ENCODE assay signal across 1 cellular context in the genomic region with DNA sequence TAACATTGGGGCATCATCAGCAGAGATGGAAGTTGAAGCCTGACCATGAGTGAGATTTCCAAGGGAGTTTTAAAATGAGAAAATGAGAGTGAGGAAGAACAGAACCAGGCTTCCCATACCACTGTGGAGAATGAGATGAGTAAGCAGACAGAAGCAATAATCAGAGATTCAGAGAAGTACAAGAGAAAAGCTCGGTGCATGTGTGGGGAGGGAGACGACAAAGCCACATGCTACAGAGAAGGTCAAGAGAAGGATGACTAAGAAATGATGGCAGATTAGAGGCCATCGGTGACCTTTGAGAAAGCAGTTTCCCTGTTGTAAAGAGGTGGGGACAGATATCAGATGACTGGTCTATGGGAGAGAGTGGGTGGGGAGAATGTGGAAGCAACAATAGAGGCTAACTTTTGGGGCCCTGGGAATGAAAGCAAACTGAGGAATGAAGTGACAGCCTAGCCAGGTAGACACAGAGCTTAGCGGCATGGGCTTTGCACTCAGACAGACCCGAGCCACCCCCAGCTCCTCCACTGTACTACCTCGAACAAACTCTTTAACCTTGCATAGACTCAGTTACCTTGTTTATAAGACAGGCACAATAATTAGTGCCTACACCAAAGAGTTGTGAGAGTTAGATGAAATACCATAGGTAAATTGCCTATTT.
TF ChIP-seq lines count a peak whose summit lies in the region.

No MANE protein-coding gene starts in this region.

TF ChIP-seq in K562, 482 proteins besides CTCF, POLR2A, EP300 and RAD21 (continued from another document and continues in another):
- TF ChIP-seq, protein P1, sequence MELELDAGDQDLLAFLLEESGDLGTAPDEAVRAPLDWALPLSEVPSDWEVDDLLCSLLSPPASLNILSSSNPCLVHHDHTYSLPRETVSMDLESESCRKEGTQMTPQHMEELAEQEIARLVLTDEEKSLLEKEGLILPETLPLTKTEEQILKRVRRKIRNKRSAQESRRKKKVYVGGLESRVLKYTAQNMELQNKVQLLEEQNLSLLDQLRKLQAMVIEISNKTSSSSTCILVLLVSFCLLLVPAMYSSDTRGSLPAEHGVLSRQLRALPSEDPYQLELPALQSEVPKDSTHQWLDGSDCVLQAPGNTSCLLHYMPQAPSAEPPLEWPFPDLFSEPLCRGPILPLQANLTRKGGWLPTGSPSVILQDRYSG (tag; conservative IDR thresholded peaks at IDR 0.05; ENCODE audit: low read depth) = peak; percentile 95
- TF ChIP-seq HIVEP1 (CRISPR knock-in tag; IDR thresholded peaks at IDR 0.05) (no peak), RBM34 (IDR thresholded peaks at IDR 0.05; ENCODE audit: borderline replicate concordance, insufficient read depth, low read length) (no peak), ZNF217 (CRISPR knock-in tag; IDR thresholded peaks at IDR 0.05) (no peak), SP2 (IDR thresholded peaks at IDR 0.05; ENCODE audit: extremely low read depth, low read depth, low read length, poor library complexity, severe bottlenecking) (no peak), ESRRB (CRISPR knock-in tag; IDR thresholded peaks at IDR 0.05; ENCODE audit: borderline replicate concordance) (no peak), ETV5 (CRISPR knock-in tag; IDR thresholded peaks at IDR 0.05; ENCODE audit: low read depth) (no peak), MTA1 (IDR thresholded peaks at IDR 0.05; ENCODE audit: borderline replicate concordance) (peak; percentile 76; the same call in 1 of the 2 replicates), RBM39 (optimal IDR thresholded peaks at IDR 0.05; ENCODE audit: low read depth, low read length) (no peak), ZNF644 (tag; IDR thresholded peaks at IDR 0.05; ENCODE audit: low read depth) (no peak; the same call in 1 of the 2 replicates), ARNT (IDR thresholded peaks at IDR 0.05) (peak; percentile 33 to 77; a peak in 2 of 4 replicates), DIDO1 (tag; IDR thresholded peaks at IDR 0.05; ENCODE audit: low read depth) (no peak), OTX1 (CRISPR knock-in tag; IDR thresholded peaks at IDR 0.05) (no peak; the same call in 1 of the 2 replicates), SMAD4 (CRISPR knock-in tag; conservative IDR thresholded peaks at IDR 0.05) (peak; percentile 84), BACH1 (tag; IDR thresholded peaks at IDR 0.05) (peak; percentile 91), POLR2H (tag; IDR thresholded peaks at IDR 0.05; ENCODE audit: low read depth) (no peak; the same call in 1 of the 2 replicates), TAF7 (tag; IDR thresholded peaks at IDR 0.05) (no peak), EZH2 (IDR thresholded peaks at IDR 0.05; ENCODE audit: borderline replicate concordance, low read depth, low read length) (no peak), CBX5 (IDR thresholded peaks at IDR 0.05; ENCODE audit: borderline replicate concordance, low read depth) (no peak), NR2C1 (IDR thresholded peaks at IDR 0.05) (peak; percentile 95), NR2C1 (tag; IDR thresholded peaks at IDR 0.05) (peak; percentile 97), RUNX1 (IDR thresholded peaks at IDR 0.05; ENCODE audit: low read depth) (no peak), ZNF431 (CRISPR knock-in tag; IDR thresholded peaks at IDR 0.05) (no peak), DPF2 (IDR thresholded peaks at IDR 0.05) (peak; percentile 96), ASH1L (IDR thresholded peaks at IDR 0.05; ENCODE audit: borderline replicate concordance, low read depth, partially characterized antibody) (no peak), TCF7 (IDR thresholded peaks at IDR 0.05; ENCODE audit: borderline replicate concordance) (no peak), POLR2AphosphoS5 (IDR thresholded peaks at IDR 0.05; ENCODE audit: control insufficient read depth, insufficient read depth, low read depth, low read length) (no peak; the same call in 1 of the 2 replicates), NFE2 (IDR thresholded peaks at IDR 0.05; ENCODE audit: low read depth) (peak; percentile 90), SP1 (CRISPR knock-in tag; IDR thresholded peaks at IDR 0.05) (no peak), ZNF3 (CRISPR knock-in tag; IDR thresholded peaks at IDR 0.05) (no peak), NFYB (IDR thresholded peaks at IDR 0.05; ENCODE audit: extremely low read depth, insufficient read length) (no peak), GATA2 (CRISPR knock-in tag; IDR thresholded peaks at IDR 0.05) (peak; percentile 85), E2F3 (CRISPR knock-in tag; IDR thresholded peaks at IDR 0.05) (no peak), CEBPG (CRISPR knock-in tag; IDR thresholded peaks at IDR 0.05) (no peak), CEBPG (tag; conservative IDR thresholded peaks at IDR 0.05 in 1 of 2, IDR thresholded peaks at IDR 0.05 in 1 of 2) (no peak), CREB1 (IDR thresholded peaks at IDR 0.05) (no peak; the same call in 1 of the 2 replicates), CREB1 (CRISPR knock-in tag; IDR thresholded peaks at IDR 0.05) (no peak), SLC30A9 (CRISPR knock-in tag; IDR thresholded peaks at IDR 0.05) (no peak), ZBTB8A (IDR thresholded peaks at IDR 0.05; ENCODE audit: partially characterized antibody) (no peak), MECOM (CRISPR knock-in tag; IDR thresholded peaks at IDR 0.05) (peak; percentile 79), ZNF79 (CRISPR knock-in tag; IDR thresholded peaks at IDR 0.05; ENCODE audit: low read depth) (no peak)
- TF ChIP-seq, protein P2, sequence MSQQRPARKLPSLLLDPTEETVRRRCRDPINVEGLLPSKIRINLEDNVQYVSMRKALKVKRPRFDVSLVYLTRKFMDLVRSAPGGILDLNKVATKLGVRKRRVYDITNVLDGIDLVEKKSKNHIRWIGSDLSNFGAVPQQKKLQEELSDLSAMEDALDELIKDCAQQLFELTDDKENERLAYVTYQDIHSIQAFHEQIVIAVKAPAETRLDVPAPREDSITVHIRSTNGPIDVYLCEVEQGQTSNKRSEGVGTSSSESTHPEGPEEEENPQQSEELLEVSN (IDR thresholded peaks at IDR 0.05; ENCODE audit: borderline replicate concordance in 1 of 2, extremely low read depth in 1 of 2, insufficient read depth in 1 of 2, insufficient read length in 1 of 2, low read depth in 1 of 2, low read length in 1 of 2, poor library complexity in 1 of 2, severe bottlenecking in 1 of 2) = peak; percentile 71 to 75
- TF ChIP-seq, protein P3, sequence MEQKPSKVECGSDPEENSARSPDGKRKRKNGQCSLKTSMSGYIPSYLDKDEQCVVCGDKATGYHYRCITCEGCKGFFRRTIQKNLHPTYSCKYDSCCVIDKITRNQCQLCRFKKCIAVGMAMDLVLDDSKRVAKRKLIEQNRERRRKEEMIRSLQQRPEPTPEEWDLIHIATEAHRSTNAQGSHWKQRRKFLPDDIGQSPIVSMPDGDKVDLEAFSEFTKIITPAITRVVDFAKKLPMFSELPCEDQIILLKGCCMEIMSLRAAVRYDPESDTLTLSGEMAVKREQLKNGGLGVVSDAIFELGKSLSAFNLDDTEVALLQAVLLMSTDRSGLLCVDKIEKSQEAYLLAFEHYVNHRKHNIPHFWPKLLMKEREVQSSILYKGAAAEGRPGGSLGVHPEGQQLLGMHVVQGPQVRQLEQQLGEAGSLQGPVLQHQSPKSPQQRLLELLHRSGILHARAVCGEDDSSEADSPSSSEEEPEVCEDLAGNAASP (IDR thresholded peaks at IDR 0.05) = no peak
- TF ChIP-seq, protein P4, sequence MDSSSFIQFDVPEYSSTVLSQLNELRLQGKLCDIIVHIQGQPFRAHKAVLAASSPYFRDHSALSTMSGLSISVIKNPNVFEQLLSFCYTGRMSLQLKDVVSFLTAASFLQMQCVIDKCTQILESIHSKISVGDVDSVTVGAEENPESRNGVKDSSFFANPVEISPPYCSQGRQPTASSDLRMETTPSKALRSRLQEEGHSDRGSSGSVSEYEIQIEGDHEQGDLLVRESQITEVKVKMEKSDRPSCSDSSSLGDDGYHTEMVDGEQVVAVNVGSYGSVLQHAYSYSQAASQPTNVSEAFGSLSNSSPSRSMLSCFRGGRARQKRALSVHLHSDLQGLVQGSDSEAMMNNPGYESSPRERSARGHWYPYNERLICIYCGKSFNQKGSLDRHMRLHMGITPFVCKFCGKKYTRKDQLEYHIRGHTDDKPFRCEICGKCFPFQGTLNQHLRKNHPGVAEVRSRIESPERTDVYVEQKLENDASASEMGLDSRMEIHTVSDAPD (CRISPR knock-in tag; IDR thresholded peaks at IDR 0.05) = peak; percentile 16; the same call in 1 of the 2 replicates
- TF ChIP-seq, protein P5, sequence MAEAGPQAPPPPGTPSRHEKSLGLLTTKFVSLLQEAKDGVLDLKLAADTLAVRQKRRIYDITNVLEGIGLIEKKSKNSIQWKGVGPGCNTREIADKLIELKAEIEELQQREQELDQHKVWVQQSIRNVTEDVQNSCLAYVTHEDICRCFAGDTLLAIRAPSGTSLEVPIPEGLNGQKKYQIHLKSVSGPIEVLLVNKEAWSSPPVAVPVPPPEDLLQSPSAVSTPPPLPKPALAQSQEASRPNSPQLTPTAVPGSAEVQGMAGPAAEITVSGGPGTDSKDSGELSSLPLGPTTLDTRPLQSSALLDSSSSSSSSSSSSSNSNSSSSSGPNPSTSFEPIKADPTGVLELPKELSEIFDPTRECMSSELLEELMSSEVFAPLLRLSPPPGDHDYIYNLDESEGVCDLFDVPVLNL (CRISPR knock-in tag; IDR thresholded peaks at IDR 0.05; ENCODE audit: low read depth) = no peak
- TF ChIP-seq, protein P6, sequence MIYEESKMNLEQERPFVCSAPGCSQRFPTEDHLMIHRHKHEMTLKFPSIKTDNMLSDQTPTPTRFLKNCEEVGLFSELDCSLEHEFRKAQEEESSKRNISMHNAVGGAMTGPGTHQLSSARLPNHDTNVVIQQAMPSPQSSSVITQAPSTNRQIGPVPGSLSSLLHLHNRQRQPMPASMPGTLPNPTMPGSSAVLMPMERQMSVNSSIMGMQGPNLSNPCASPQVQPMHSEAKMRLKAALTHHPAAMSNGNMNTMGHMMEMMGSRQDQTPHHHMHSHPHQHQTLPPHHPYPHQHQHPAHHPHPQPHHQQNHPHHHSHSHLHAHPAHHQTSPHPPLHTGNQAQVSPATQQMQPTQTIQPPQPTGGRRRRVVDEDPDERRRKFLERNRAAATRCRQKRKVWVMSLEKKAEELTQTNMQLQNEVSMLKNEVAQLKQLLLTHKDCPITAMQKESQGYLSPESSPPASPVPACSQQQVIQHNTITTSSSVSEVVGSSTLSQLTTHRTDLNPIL (CRISPR knock-in tag; IDR thresholded peaks at IDR 0.05) = no peak
- TF ChIP-seq, protein P7, sequence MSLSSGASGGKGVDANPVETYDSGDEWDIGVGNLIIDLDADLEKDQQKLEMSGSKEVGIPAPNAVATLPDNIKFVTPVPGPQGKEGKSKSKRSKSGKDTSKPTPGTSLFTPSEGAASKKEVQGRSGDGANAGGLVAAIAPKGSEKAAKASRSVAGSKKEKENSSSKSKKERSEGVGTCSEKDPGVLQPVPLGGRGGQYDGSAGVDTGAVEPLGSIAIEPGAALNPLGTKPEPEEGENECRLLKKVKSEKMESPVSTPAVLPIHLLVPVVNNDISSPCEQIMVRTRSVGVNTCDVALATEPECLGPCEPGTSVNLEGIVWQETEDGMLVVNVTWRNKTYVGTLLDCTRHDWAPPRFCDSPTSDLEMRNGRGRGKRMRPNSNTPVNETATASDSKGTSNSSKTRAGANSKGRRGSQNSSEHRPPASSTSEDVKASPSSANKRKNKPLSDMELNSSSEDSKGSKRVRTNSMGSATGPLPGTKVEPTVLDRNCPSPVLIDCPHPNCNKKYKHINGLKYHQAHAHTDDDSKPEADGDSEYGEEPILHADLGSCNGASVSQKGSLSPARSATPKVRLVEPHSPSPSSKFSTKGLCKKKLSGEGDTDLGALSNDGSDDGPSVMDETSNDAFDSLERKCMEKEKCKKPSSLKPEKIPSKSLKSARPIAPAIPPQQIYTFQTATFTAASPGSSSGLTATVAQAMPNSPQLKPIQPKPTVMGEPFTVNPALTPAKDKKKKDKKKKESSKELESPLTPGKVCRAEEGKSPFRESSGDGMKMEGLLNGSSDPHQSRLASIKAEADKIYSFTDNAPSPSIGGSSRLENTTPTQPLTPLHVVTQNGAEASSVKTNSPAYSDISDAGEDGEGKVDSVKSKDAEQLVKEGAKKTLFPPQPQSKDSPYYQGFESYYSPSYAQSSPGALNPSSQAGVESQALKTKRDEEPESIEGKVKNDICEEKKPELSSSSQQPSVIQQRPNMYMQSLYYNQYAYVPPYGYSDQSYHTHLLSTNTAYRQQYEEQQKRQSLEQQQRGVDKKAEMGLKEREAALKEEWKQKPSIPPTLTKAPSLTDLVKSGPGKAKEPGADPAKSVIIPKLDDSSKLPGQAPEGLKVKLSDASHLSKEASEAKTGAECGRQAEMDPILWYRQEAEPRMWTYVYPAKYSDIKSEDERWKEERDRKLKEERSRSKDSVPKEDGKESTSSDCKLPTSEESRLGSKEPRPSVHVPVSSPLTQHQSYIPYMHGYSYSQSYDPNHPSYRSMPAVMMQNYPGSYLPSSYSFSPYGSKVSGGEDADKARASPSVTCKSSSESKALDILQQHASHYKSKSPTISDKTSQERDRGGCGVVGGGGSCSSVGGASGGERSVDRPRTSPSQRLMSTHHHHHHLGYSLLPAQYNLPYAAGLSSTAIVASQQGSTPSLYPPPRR (CRISPR knock-in tag; IDR thresholded peaks at IDR 0.05; ENCODE audit: borderline replicate concordance) = no peak
- TF ChIP-seq, protein P8, sequence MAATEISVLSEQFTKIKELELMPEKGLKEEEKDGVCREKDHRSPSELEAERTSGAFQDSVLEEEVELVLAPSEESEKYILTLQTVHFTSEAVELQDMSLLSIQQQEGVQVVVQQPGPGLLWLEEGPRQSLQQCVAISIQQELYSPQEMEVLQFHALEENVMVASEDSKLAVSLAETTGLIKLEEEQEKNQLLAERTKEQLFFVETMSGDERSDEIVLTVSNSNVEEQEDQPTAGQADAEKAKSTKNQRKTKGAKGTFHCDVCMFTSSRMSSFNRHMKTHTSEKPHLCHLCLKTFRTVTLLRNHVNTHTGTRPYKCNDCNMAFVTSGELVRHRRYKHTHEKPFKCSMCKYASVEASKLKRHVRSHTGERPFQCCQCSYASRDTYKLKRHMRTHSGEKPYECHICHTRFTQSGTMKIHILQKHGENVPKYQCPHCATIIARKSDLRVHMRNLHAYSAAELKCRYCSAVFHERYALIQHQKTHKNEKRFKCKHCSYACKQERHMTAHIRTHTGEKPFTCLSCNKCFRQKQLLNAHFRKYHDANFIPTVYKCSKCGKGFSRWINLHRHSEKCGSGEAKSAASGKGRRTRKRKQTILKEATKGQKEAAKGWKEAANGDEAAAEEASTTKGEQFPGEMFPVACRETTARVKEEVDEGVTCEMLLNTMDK (IDR thresholded peaks at IDR 0.05; ENCODE audit: borderline replicate concordance, insufficient read depth, low read depth, low read length, poor library complexity, severe bottlenecking) = no peak
- TF ChIP-seq, protein P9, sequence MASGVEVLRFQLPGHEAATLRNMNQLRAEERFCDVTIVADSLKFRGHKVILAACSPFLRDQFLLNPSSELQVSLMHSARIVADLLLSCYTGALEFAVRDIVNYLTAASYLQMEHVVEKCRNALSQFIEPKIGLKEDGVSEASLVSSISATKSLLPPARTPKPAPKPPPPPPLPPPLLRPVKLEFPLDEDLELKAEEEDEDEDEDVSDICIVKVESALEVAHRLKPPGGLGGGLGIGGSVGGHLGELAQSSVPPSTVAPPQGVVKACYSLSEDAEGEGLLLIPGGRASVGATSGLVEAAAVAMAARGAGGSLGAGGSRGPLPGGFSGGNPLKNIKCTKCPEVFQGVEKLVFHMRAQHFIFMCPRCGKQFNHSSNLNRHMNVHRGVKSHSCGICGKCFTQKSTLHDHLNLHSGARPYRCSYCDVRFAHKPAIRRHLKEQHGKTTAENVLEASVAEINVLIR (CRISPR knock-in tag; IDR thresholded peaks at IDR 0.05) = peak; percentile 61; the same call in 1 of the 2 replicates
